Comparison of ENCODE assay signal across 9 cellular contexts in the genomic region with DNA sequence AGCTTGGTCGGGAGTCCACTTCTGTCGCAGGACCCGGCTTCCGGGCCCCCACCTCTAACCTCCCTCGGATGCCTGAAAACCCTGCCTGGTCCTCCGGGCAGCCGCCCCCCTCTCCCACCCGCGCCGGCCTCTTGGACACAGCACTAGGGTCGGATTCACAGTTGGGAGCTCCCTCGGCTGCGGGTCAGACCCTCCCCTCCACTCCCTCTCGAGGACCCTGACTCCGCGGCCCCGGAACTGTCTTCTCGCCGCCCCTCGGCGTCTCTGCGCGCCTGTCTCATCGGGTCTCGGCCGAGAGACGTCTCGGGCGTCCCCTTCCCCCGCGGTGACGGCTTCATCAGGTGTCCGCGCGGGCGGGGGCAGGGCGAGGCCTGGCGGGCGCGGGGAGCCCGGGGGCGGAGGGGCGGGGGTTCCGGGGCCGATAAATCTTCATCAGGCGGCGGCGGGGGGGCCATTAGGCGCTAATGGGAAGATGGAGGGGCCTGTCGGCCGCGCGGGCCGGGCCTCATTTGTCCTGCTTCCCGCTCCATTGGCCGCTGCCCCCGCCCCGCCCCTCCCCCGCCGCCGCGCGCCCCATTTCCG. TPM values are rescaled to one million over a fixed set of nuclear protein-coding genes. Genes with fewer than 3 reads are reported as not detected.
DNase-seq lines count a peak whose midpoint lies in the region; ATAC-seq, FAIRE-seq and TF ChIP-seq lines count a peak whose summit lies in the region.
"Had no signal": no experiment of that assay in that cellular context is flagged by ENCODE, and none has a peak within 500 bp of the region (broad histone marks: within the 10 kb centered on the region; RNA-seq: fewer than 3 reads in every experiment).

No MANE protein-coding gene starts in this region.

- H3K79me2 ChIP-seq in endothelial cell of umbilical vein (ENCODE audit: control insufficient read depth, insufficient read depth, low read length) (no peaks in the 10 kb centered on the region), trophoblast cell (ENCODE audit: control insufficient read depth, insufficient read depth, low read length, poor library complexity) (no peaks in the 10 kb centered on the region)

- no peaks in the 10 kb centered on the region for H4K20me1 ChIP-seq in endothelial cell of umbilical vein (replicated peaks; ENCODE audit: control insufficient read depth, extremely low read depth, insufficient read depth, low read length)

- intact Hi-C loops in endothelial cell of umbilical vein (cut with micrococcal nuclease), result no loop called here

- H3K4me2 ChIP-seq in endothelial cell of umbilical vein (ENCODE audit: insufficient read depth, low read length), result peak overlapping the region; percentile 8
- H3K4me2 ChIP-seq in trophoblast cell (ENCODE audit: low read length), result peak overlapping the region; percentile 67

- TF ChIP-seq CTCF in VCaP (conservative IDR thresholded peaks at IDR 0.05), result no peak
- TF ChIP-seq CTCF in endothelial cell of umbilical vein (IDR thresholded peaks at IDR 0.05; ENCODE audit: extremely low read depth in 1 of 2, insufficient read depth in 1 of 2, low read depth in 1 of 2, low read length in 2 of 2), result no peak

- WGBS in trophoblast cell (ENCODE audit: extremely low coverage, insufficient coverage, insufficient read length), result no CpG with 5 or more reads among the region's 64 CpGs

- H3K18ac ChIP-seq in trophoblast cell (ENCODE audit: low read length), result no peak overlapping the region

- H3K9me1 ChIP-seq in endothelial cell of umbilical vein (replicated peaks; ENCODE audit: control insufficient read depth, extremely low read depth, insufficient read depth, low read length), result no peaks in the 10 kb centered on the region

- H2AK5ac ChIP-seq in trophoblast cell (ENCODE audit: low read length), result no peak overlapping the region

- H3K4me3 ChIP-seq in endothelial cell of umbilical vein (replicated peaks in 1 of 3; ENCODE audit: insufficient read depth in 1 of 3, low read depth in 1 of 3, low read length in 3 of 3), result peak overlapping the region in 1 of 3 experiments; percentile 27
- H3K4me3 ChIP-seq in trophoblast cell (ENCODE audit: low read depth, low read length), result no peak overlapping the region

- H2BK120ac ChIP-seq in trophoblast cell (ENCODE audit: insufficient read depth, low read length, poor library complexity), result no peak overlapping the region

- H3K9ac ChIP-seq in endothelial cell of umbilical vein (replicated peaks; ENCODE audit: extremely low read depth, insufficient read depth, low read length) (no peak overlapping the region), trophoblast cell (ENCODE audit: low read length) (no peak overlapping the region)

- no peak overlapping the region for H3K14ac ChIP-seq in trophoblast cell (ENCODE audit: low read length)

- peaks cover 2% of the 10 kb centered on the region for H3K4me1 ChIP-seq in endothelial cell of umbilical vein (ENCODE audit: control insufficient read depth, extremely low read depth, insufficient read depth, low read length)
- H3K4me1 ChIP-seq in trophoblast cell (ENCODE audit: control insufficient read depth in 1 of 2, insufficient read depth in 2 of 2, low read length in 2 of 2), result peaks cover 3 to 4% of the 10 kb centered on the region in 2 experiments

- H3K4ac ChIP-seq in trophoblast cell (ENCODE audit: low read depth, low read length), result no peak overlapping the region

- DNase-seq in activated CD8-positive, alpha-beta memory T cell treated with anti-CD3 and anti-CD28 coated beads for 24 hours, result peak; percentile 81
- DNase-seq in activated CD8-positive, alpha-beta memory T cell treated with anti-CD3 and anti-CD28 coated beads, Interleukin-2, amount 50 U/mL, for 48 hours, result no peak
- DNase-seq in endothelial cell of umbilical vein (ENCODE audit: low read depth, low spot score) (no peak), trophoblast cell (no peak), mesenteric fat pad (ENCODE audit: low spot score) (no peak), NCI-H446 treated with DMSO at 0.1 percent for 48 hours (lab: John Stamatoyannopoulos, UW) (no peak)

- H2BK12ac ChIP-seq in trophoblast cell (ENCODE audit: low read length), result no peak overlapping the region

- H3K36me3 ChIP-seq in endothelial cell of umbilical vein (ENCODE audit: control insufficient read depth in 2 of 2, extremely low read depth in 1 of 2, insufficient read depth in 2 of 2, low read length in 2 of 2) (no peaks in the 10 kb centered on the region), trophoblast cell (ENCODE audit: control insufficient read depth in 1 of 2, insufficient read depth in 2 of 2, low read length in 2 of 2) (no peaks in the 10 kb centered on the region)

- FAIRE-seq in endothelial cell of umbilical vein (lab: Jason Lieb, UNC), result no peak
- FAIRE-seq: G401.6 had no signal

- no peak overlapping the region for H3K23ac ChIP-seq in trophoblast cell (ENCODE audit: low read length)

- no peak overlapping the region for H4K91ac ChIP-seq in trophoblast cell (ENCODE audit: low read depth, low read length)

- ATAC-seq in HG02938 (IDR thresholded peaks at IDR 0.05; ENCODE audit: unreplicated experiment), result no peak

- no peak overlapping the region for H2BK5ac ChIP-seq in trophoblast cell (ENCODE audit: low read depth, low read length, poor library complexity)

- H3K79me1 ChIP-seq in trophoblast cell (ENCODE audit: low read length), result no peaks in the 10 kb centered on the region

- peak overlapping the region; percentile 43 for H4K8ac ChIP-seq in trophoblast cell (ENCODE audit: low read depth, low read length)

- dilution Hi-C loops in endothelial cell of umbilical vein (cut with MboI; ENCODE audit: extremely low pct_ligation_motif_present, low sequenced_read_pairs), result no loop called here

- POLR2A ChIA-PET in endothelial cell of umbilical vein (lab: Charles Lee), result interaction anchor here (0.5 kb wide), 1 partner anchor 70 kb away, joined by 3 read pairs; no protein-coding TSS in a partner anchor

- H3K9me3 ChIP-seq in endothelial cell of umbilical vein (replicated peaks; ENCODE audit: control insufficient read depth, insufficient read depth, low read length) (no peaks in the 10 kb centered on the region), trophoblast cell (ENCODE audit: insufficient read depth, low read depth, low read length) (no peaks in the 10 kb centered on the region)

- H2AFZ ChIP-seq in endothelial cell of umbilical vein (ENCODE audit: low read depth, low read length) (peak overlapping the region; percentile 59), trophoblast cell (ENCODE audit: insufficient read depth, low read length, poor library complexity) (peak overlapping the region; percentile 17)

- no peak for TF ChIP-seq POLR2A in endothelial cell of umbilical vein (IDR thresholded peaks at IDR 0.05; ENCODE audit: low read depth, low read length)

- H4K12ac ChIP-seq in trophoblast cell (ENCODE audit: low read depth, low read length), result no peak overlapping the region

- no TSS peak for BruUV-seq in endothelial cell of umbilical vein (replicated peaks; lab: Mats Ljungman, UMichigan)

- H3K27ac ChIP-seq in VCaP (peak overlapping the region; percentile 27; the same call in 1 of the 2 replicates), endothelial cell of umbilical vein (ENCODE audit: insufficient read depth, low read depth, low read length) (no peak overlapping the region), trophoblast cell (ENCODE audit: low read depth, low read length) (no peak overlapping the region)

- H3K27me3 ChIP-seq in endothelial cell of umbilical vein (ENCODE audit: control insufficient read depth in 2 of 2, insufficient read depth in 2 of 2, low read length in 2 of 2) (peaks cover 26 to 27% of the 10 kb centered on the region in 2 experiments), trophoblast cell (ENCODE audit: insufficient read depth, low read length) (peaks cover 30% of the 10 kb centered on the region)

- CTCF ChIA-PET in endothelial cell of umbilical vein (lab: Charles Lee), result interaction anchor here (0.8 kb wide), 1 partner anchor 11 kb away, joined by 3 read pairs; no protein-coding TSS in a partner anchor

RNA-seq across cellular contexts. Expression of a gene that starts 11.7 kb away (rescaled TPM):
- total RNA-seq in endothelial cell of umbilical vein (not detected in 2 replicates), mesenteric fat pad (0.19 TPM)
- not detected in 2 replicates for polyA plus RNA-seq in endothelial cell of umbilical vein
- 0.06 TPM in 1 of 2 replicates, not detected in the other for polyA plus RNA-seq in endothelial cell of umbilical vein (2011; cell fraction: cytosol; rRNA removed)
- polyA plus RNA-seq in endothelial cell of umbilical vein (2011; cell fraction: nucleus; rRNA removed), result 0.06 and 0.07 TPM in 2 replicates
- polyA plus RNA-seq in endothelial cell of umbilical vein (2012), result 0.08 and 0.12 TPM in 2 replicates
- not detected in 2 replicates for polyA minus RNA-seq in endothelial cell of umbilical vein
- polyA minus RNA-seq in endothelial cell of umbilical vein (2011; cell fraction: cytosol; rRNA and poly(A)+ RNA removed), result not detected
- not detected in 2 replicates for polyA minus RNA-seq in endothelial cell of umbilical vein (2011; cell fraction: nucleus; rRNA and poly(A)+ RNA removed)
- polyA plus RNA-seq in trophoblast cell (2013), result 0.27 and 0.31 TPM in 2 replicates

RNA-seq across cellular contexts. Expression of a gene that starts 19.2 kb away (rescaled TPM):
- total RNA-seq in endothelial cell of umbilical vein, result 178 and 181 TPM in 2 replicates
- 591 and 769 TPM in 2 replicates for polyA plus RNA-seq in endothelial cell of umbilical vein
- 219 and 279 TPM in 2 replicates for polyA plus RNA-seq in endothelial cell of umbilical vein (2011; cell fraction: cytosol; rRNA removed)
- 126 and 143 TPM in 2 replicates for polyA plus RNA-seq in endothelial cell of umbilical vein (2011; cell fraction: nucleus; rRNA removed)
- 137 and 242 TPM in 2 replicates for polyA plus RNA-seq in endothelial cell of umbilical vein (2012)
- polyA minus RNA-seq in endothelial cell of umbilical vein, result 129 and 148 TPM in 2 replicates
- polyA minus RNA-seq in endothelial cell of umbilical vein (2011; cell fraction: cytosol; rRNA and poly(A)+ RNA removed), result 23.4 TPM
- 36.3 and 43.2 TPM in 2 replicates for polyA minus RNA-seq in endothelial cell of umbilical vein (2011; cell fraction: nucleus; rRNA and poly(A)+ RNA removed)
- polyA plus RNA-seq in trophoblast cell (2013), result 169 and 176 TPM in 2 replicates
- total RNA-seq in mesenteric fat pad, result 145 TPM

RNA-seq across cellular contexts. Expression of a gene that starts 54.1 kb away (rescaled TPM):
- total RNA-seq in endothelial cell of umbilical vein, result 0.40 TPM in 1 of 2 replicates, not detected in the other
- polyA plus RNA-seq in endothelial cell of umbilical vein, result 0.03 TPM in 1 of 2 replicates, not detected in the other
- 0.04 TPM in 1 of 2 replicates, not detected in the other for polyA plus RNA-seq in endothelial cell of umbilical vein (2011; cell fraction: cytosol; rRNA removed)
- polyA plus RNA-seq in endothelial cell of umbilical vein (2011; cell fraction: nucleus; rRNA removed), result 0.06 and 0.08 TPM in 2 replicates
- polyA plus RNA-seq in endothelial cell of umbilical vein (2012), result 0.05 and 0.09 TPM in 2 replicates
- 0.11 TPM in 1 of 2 replicates, not detected in the other for polyA minus RNA-seq in endothelial cell of umbilical vein
- polyA minus RNA-seq in endothelial cell of umbilical vein (2011; cell fraction: cytosol; rRNA and poly(A)+ RNA removed), result not detected
- polyA minus RNA-seq in endothelial cell of umbilical vein (2011; cell fraction: nucleus; rRNA and poly(A)+ RNA removed), result not detected in 2 replicates
- 0.11 and 0.12 TPM in 2 replicates for polyA plus RNA-seq in trophoblast cell (2013)
- total RNA-seq in mesenteric fat pad, result not detected

RNA-seq across cellular contexts. Expression of a gene that starts 57.0 kb away (rescaled TPM):
- 119 and 123 TPM in 2 replicates for total RNA-seq in endothelial cell of umbilical vein
- polyA plus RNA-seq in endothelial cell of umbilical vein, result 60.6 and 65.4 TPM in 2 replicates
- 48.1 and 53.1 TPM in 2 replicates for polyA plus RNA-seq in endothelial cell of umbilical vein (2011; cell fraction: cytosol; rRNA removed)
- 199 and 230 TPM in 2 replicates for polyA plus RNA-seq in endothelial cell of umbilical vein (2011; cell fraction: nucleus; rRNA removed)
- 52.7 and 60.1 TPM in 2 replicates for polyA plus RNA-seq in endothelial cell of umbilical vein (2012)
- polyA minus RNA-seq in endothelial cell of umbilical vein, result 35.6 and 35.7 TPM in 2 replicates
- polyA minus RNA-seq in endothelial cell of umbilical vein (2011; cell fraction: cytosol; rRNA and poly(A)+ RNA removed), result 32.3 TPM
- polyA minus RNA-seq in endothelial cell of umbilical vein (2011; cell fraction: nucleus; rRNA and poly(A)+ RNA removed), result 56.9 and 71.1 TPM in 2 replicates
- 65.5 and 67.8 TPM in 2 replicates for polyA plus RNA-seq in trophoblast cell (2013)
- 123 TPM for total RNA-seq in mesenteric fat pad
